ENCODE assay signal across 1 cellular context in genomic region chr4:140152760-140153418, GRCh38.
A peak's percentile ranks its signal among the peaks of the same experiment; 100 is the strongest.
TF ChIP-seq lines count a peak whose summit lies in the region.

No MANE protein-coding gene starts in this region.

TF ChIP-seq in HEK293, 187 proteins besides CTCF, POLR2A, EP300 and RAD21 (continued from another document):
- TF ChIP-seq ZNF148 (tag by site-specific recombination; IDR thresholded peaks at IDR 0.05; ENCODE audit: borderline replicate concordance): no peak
- TF ChIP-seq ZNF561 (tag by site-specific recombination; IDR thresholded peaks at IDR 0.05; ENCODE audit: borderline replicate concordance): no peak
- no peak for TF ChIP-seq ZNF184 (tag by site-specific recombination; IDR thresholded peaks at IDR 0.05)
- no peak for TF ChIP-seq ZNF792 (tag by site-specific recombination; IDR thresholded peaks at IDR 0.05)
- no peak for TF ChIP-seq ZNF211 (tag by site-specific recombination; IDR thresholded peaks at IDR 0.05; ENCODE audit: low read depth)
- TF ChIP-seq TRIM28 (IDR thresholded peaks at IDR 0.05; ENCODE audit: borderline replicate concordance, low read length): no peak
- no peak for TF ChIP-seq ZNF473 (tag by site-specific recombination; IDR thresholded peaks at IDR 0.05)
- no peak for TF ChIP-seq ZNF555 (tag by site-specific recombination; conservative IDR thresholded peaks at IDR 0.05)
- no peak for TF ChIP-seq KLF17 (tag by site-specific recombination; IDR thresholded peaks at IDR 0.05)
- no peak for TF ChIP-seq ZNF202 (tag by site-specific recombination; IDR thresholded peaks at IDR 0.05; ENCODE audit: borderline replicate concordance)
- TF ChIP-seq SP7 (tag by site-specific recombination; IDR thresholded peaks at IDR 0.05): no peak
- TF ChIP-seq ZNF549 (tag by site-specific recombination; IDR thresholded peaks at IDR 0.05): no peak
- no peak for TF ChIP-seq ZNF426 (tag by site-specific recombination; IDR thresholded peaks at IDR 0.05)
- no peak for TF ChIP-seq ZNF664 (tag by site-specific recombination; IDR thresholded peaks at IDR 0.05)
- peak; percentile 34 for TF ChIP-seq ZBTB26 (tag by site-specific recombination; optimal IDR thresholded peaks at IDR 0.05)
- no peak for TF ChIP-seq TSHZ1 (tag by site-specific recombination; IDR thresholded peaks at IDR 0.05; ENCODE audit: borderline replicate concordance)
- peak; percentile 74; the same call in 1 of the 2 replicates for TF ChIP-seq ZNF18 (tag by site-specific recombination; IDR thresholded peaks at IDR 0.05)
- peak; percentile 88 for TF ChIP-seq PRDM10 (tag by site-specific recombination; IDR thresholded peaks at IDR 0.05)
- TF ChIP-seq SCRT1 (tag by site-specific recombination; IDR thresholded peaks at IDR 0.05; ENCODE audit: borderline replicate concordance): no peak
- TF ChIP-seq ZNF777 (tag by site-specific recombination; IDR thresholded peaks at IDR 0.05; ENCODE audit: borderline replicate concordance): peak; percentile 90
- no peak for TF ChIP-seq ZBTB7A (tag by site-specific recombination; IDR thresholded peaks at IDR 0.05; ENCODE audit: low read depth)
- no peak for TF ChIP-seq ZNF302 (tag by site-specific recombination; IDR thresholded peaks at IDR 0.05; ENCODE audit: low read depth)
- 0 out of 2 replicates have a peak, but pooled peaks have one; percentile 12 for TF ChIP-seq ZNF449 (tag by site-specific recombination; IDR thresholded peaks at IDR 0.05)
- 0 out of 2 replicates have a peak, but pooled peaks have one; percentile 55 for TF ChIP-seq ZFP37 (tag by site-specific recombination; IDR thresholded peaks at IDR 0.05)
- no peak for TF ChIP-seq ZNF292 (tag by site-specific recombination; IDR thresholded peaks at IDR 0.05; ENCODE audit: borderline replicate concordance, low read depth)
- no peak for TF ChIP-seq ZNF610 (tag by site-specific recombination; IDR thresholded peaks at IDR 0.05; ENCODE audit: borderline replicate concordance)
- peak; percentile 88 for TF ChIP-seq ZNF341 (tag by site-specific recombination; IDR thresholded peaks at IDR 0.05; ENCODE audit: low read depth)
- no peak for TF ChIP-seq ZNF560 (tag by site-specific recombination; IDR thresholded peaks at IDR 0.05; ENCODE audit: borderline replicate concordance)
- no peak for TF ChIP-seq PRDM4 (tag by site-specific recombination; IDR thresholded peaks at IDR 0.05)
- no peak for TF ChIP-seq ELK4 (IDR thresholded peaks at IDR 0.05; ENCODE audit: borderline replicate concordance, low read depth, low read length)
